19 cellular contexts compared by ENCODE assay signal in the genomic region with DNA sequence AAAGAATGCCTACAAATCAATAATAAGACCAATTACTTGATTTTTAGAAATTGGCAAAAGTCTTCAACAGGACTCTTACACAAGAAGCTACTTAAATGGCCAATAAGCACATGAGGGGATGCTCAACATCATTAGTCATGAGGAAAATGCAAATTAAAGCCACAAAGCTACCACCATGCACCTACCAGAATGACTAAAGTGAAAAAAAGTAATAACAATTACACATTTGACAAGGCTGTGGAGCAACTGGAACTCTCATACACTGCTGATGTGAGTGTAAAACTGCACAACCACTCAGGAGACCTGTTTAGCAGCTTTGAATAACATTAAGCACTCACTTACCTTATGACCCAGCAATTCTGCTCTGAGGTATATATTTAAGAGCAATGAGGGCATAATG.
DNase-seq lines count a peak whose midpoint lies in the region; ATAC-seq and TF ChIP-seq lines count a peak whose summit lies in the region.
"Had no signal": no experiment of that assay in that cellular context is flagged by ENCODE, and none has a peak within 500 bp of the region (broad histone marks: within the 10 kb centered on the region; RNA-seq: fewer than 3 reads in every experiment).

No MANE protein-coding gene starts in this region.

- peaks cover 8% of the 10 kb centered on the region for H3K4me1 ChIP-seq in left ventricle myocardium inferior
- H3K4me1 ChIP-seq: psoas muscle, tibial artery had no signal

- no peaks in the 10 kb centered on the region for H3K27me3 Mint-ChIP-seq in activated T-cell treated with anti-CD3 and anti-CD28 coated beads, Interleukin-2, amount 50 U/mL, for 4 hours (ENCODE audit: low read depth)
- peaks cover 11 to 17% of the 10 kb centered on the region in 2 donors for H3K27me3 Mint-ChIP-seq in stimulated activated naive B cell treated with anti-CD40 and anti-IgM and Interleukin-4, amounts not matched to agents 10 μg/mL and 1 μg/mL and 100 μg/mL, for 72 hours
- H3K27me3 Mint-ChIP-seq: effector memory CD8-positive, alpha-beta T cell had no signal

- H3K9me3 ChIP-seq in left ventricle myocardium inferior (replicated peaks): peaks cover 5% of the 10 kb centered on the region
- H3K9me3 ChIP-seq: psoas muscle, tibial artery had no signal

- no peak for DNase-seq in activated T-cell treated with anti-CD3 and anti-CD28 coated beads, Interleukin-2, amount 50 U/mL, for 4 hours
- no peak for DNase-seq in activated T-cell treated with anti-CD3 and anti-CD28 coated beads, Interleukin-2, amount 50 U/mL, for 1 hour
- peak; percentile 31 for DNase-seq in astrocyte of the cerebellum (ENCODE audit: low read depth)
- no peak for DNase-seq in stimulated activated naive B cell treated with anti-CD40 and anti-IgM and Interleukin-4, amounts not matched to agents 10 μg/mL and 1 μg/mL and 100 μg/mL, for 72 hours
- DNase-seq in NCI-H1048 (lab: John Stamatoyannopoulos, UW): no peak
- DNase-seq in NCI-H345 treated with DMSO at 0.1 percent for 48 hours (lab: John Stamatoyannopoulos, UW; ENCODE audit: unreplicated experiment): no peak
- no peak for DNase-seq in left ventricle myocardium inferior
- DNase-seq: activated CD4-positive, alpha-beta memory T cell treated with anti-CD3 and anti-CD28 coated beads for 36 hours; amygdala; DMS153; effector memory CD8-positive, alpha-beta T cell; mesenchymal stem cell; NCI-H187; NCI-H345; psoas muscle; tibial artery had no signal

- H3K27me3 ChIP-seq in left ventricle myocardium inferior (ENCODE audit: low read depth): no peaks in the 10 kb centered on the region
- H3K27me3 ChIP-seq: tibial artery had no signal

- H3K9me3 Mint-ChIP-seq in activated T-cell treated with anti-CD3 and anti-CD28 coated beads, Interleukin-2, amount 50 U/mL, for 4 hours: peaks cover 4% of the 10 kb centered on the region
- H3K9me3 Mint-ChIP-seq in stimulated activated naive B cell treated with anti-CD40 and anti-IgM and Interleukin-4, amounts not matched to agents 10 μg/mL and 1 μg/mL and 100 μg/mL, for 72 hours: peaks cover 4% of the 10 kb centered on the region in 2 donors
- H3K9me3 Mint-ChIP-seq: effector memory CD8-positive, alpha-beta T cell; GM23338 had no signal

- peaks cover 3% of the 10 kb centered on the region for H3K36me3 Mint-ChIP-seq in activated T-cell treated with anti-CD3 and anti-CD28 coated beads, Interleukin-2, amount 50 U/mL, for 4 hours (ENCODE audit: insufficient read depth)
- peaks cover 4 to 7% of the 10 kb centered on the region in 2 donors for H3K36me3 Mint-ChIP-seq in stimulated activated naive B cell treated with anti-CD40 and anti-IgM and Interleukin-4, amounts not matched to agents 10 μg/mL and 1 μg/mL and 100 μg/mL, for 72 hours

- H3K27ac Mint-ChIP-seq in stimulated activated naive B cell treated with anti-CD40 and anti-IgM and Interleukin-4, amounts not matched to agents 10 μg/mL and 1 μg/mL and 100 μg/mL, for 72 hours: no peak overlapping the region
- H3K27ac Mint-ChIP-seq: activated CD4-positive, alpha-beta memory T cell treated with anti-CD3 and anti-CD28 coated beads for 36 hours; activated T-helper 2 cell treated with anti-CD3 and anti-CD28 coated beads, Interferon-gamma antibody, Interleukin-2, Interleukin-4, amounts not matched to agents 10 μg/mL and 5 μg/mL and 100 μg/mL, durations not matched to agents 14 hours and 24 hours and 36 hours; effector memory CD8-positive, alpha-beta T cell; GM23338 had no signal

- no peak overlapping the region for H3K4me3 Mint-ChIP-seq in activated T-cell treated with anti-CD3 and anti-CD28 coated beads, Interleukin-2, amount 50 U/mL, for 4 hours
- no peak overlapping the region for H3K4me3 Mint-ChIP-seq in stimulated activated naive B cell treated with anti-CD40 and anti-IgM and Interleukin-4, amounts not matched to agents 10 μg/mL and 1 μg/mL and 100 μg/mL, for 72 hours
- H3K4me3 Mint-ChIP-seq: activated CD4-positive, alpha-beta memory T cell treated with anti-CD3 and anti-CD28 coated beads for 36 hours; effector memory CD8-positive, alpha-beta T cell; GM23338 had no signal

- no peak overlapping the region for H3K27ac ChIP-seq in left ventricle myocardium inferior (replicated peaks)
- H3K27ac ChIP-seq: psoas muscle, tibial artery had no signal

- ATAC-seq in activated T-cell treated with anti-CD3 and anti-CD28 coated beads, Interleukin-2, amount 50 U/mL, for 4 hours: peak; percentile 95 to 97
- ATAC-seq in HG03354 (IDR thresholded peaks at IDR 0.05; ENCODE audit: poor library complexity, severe bottlenecking, unreplicated experiment): peak; percentile 40
- ATAC-seq in stimulated activated naive B cell treated with anti-CD40 and anti-IgM and Interleukin-4, amounts not matched to agents 10 μg/mL and 1 μg/mL and 100 μg/mL, for 72 hours (replicated peaks): peak; percentile 59 to 81
- ATAC-seq: effector memory CD8-positive, alpha-beta T cell; GM23338; psoas muscle had no signal

- no peak for TF ChIP-seq CTCF in astrocyte of the cerebellum (IDR thresholded peaks at IDR 0.05; ENCODE audit: low read depth, low read length, missing control alignments)
- TF ChIP-seq CTCF in left ventricle myocardium inferior (IDR thresholded peaks at IDR 0.05; ENCODE audit: borderline replicate concordance): no peak

- H3K36me3 ChIP-seq in left ventricle myocardium inferior: no peaks in the 10 kb centered on the region
- H3K36me3 ChIP-seq: tibial artery had no signal

- intact Hi-C loops in left ventricle myocardium inferior (cut with micrococcal nuclease): no loop called here

- H3K4me1 Mint-ChIP-seq in activated T-cell treated with anti-CD3 and anti-CD28 coated beads, Interleukin-2, amount 50 U/mL, for 4 hours (ENCODE audit: low read depth): peaks cover 16% of the 10 kb centered on the region
- H3K4me1 Mint-ChIP-seq in stimulated activated naive B cell treated with anti-CD40 and anti-IgM and Interleukin-4, amounts not matched to agents 10 μg/mL and 1 μg/mL and 100 μg/mL, for 72 hours: peaks cover 15 to 27% of the 10 kb centered on the region in 2 donors
- H3K4me1 Mint-ChIP-seq: GM23338 had no signal

- H3K4me3 ChIP-seq in astrocyte of the cerebellum (ENCODE audit: low read depth, low read length) (no peak overlapping the region), left ventricle myocardium inferior (no peak overlapping the region)
- H3K4me3 ChIP-seq: GM23338, psoas muscle, tibial artery had no signal

- in situ Hi-C loops in astrocyte of the cerebellum (cut with HindIII; ENCODE audit: low sequenced_read_pairs): no loop called here

Comparison
In these comparisons a context has a peak if more than half of its experiments do, and no peak if none do; other contexts are left out.
1. ATAC-seq: peak in every context shown above with its lines; median percentile 96 in activated T-cell treated with anti-CD3 and anti-CD28 coated beads, Interleukin-2, amount 50 U/mL, for 4 hours; 70 in stimulated activated naive B cell treated with anti-CD40 and anti-IgM and Interleukin-4, amounts not matched to agents 10 μg/mL and 1 μg/mL and 100 μg/mL, for 72 hours; 40 in HG03354.